In the genomic region with DNA sequence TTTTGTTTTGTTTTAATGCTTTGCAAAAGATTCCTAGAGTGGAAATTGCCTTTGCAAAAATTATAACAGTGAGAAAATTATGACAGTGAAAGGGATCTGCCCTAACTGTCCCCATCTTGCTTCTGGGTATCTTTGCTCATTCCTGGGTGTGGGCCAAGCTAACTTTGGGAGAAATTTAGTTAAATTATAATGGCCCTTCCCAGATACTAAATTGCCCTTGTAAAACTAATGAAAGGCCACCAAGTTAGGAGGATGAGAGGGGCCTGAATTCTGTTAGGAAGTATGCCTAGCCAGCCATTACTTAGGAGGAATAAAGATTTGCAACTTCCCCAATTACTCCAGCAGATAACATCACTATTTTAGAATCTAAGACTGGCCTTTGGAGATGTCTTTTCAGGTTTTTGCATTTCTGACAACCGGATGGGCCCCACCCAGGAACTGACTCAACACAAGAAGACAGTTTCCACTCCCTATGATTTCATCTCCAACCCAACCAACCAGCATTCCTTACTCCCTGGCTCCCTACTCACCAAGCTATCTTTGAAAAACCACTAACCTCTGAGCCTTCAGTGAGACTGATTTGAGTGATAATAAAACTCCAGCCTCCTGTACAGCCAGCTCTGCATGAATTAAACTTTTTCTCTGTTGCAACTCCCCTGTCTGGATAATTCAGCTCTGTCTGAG, we compare ENCODE assay signal across 9 cellular contexts. TPM values are rescaled to one million over a fixed set of nuclear protein-coding genes. Genes with fewer than 3 reads are reported as not detected.
DNase-seq lines count a peak whose midpoint lies in the region; ATAC-seq and TF ChIP-seq lines count a peak whose summit lies in the region.
"Had no signal": no experiment of that assay in that cellular context is flagged by ENCODE, and none has a peak within 500 bp of the region (broad histone marks: within the 10 kb centered on the region; RNA-seq: fewer than 3 reads in every experiment).

No MANE protein-coding gene starts in this region.

- H3K27me3 ChIP-seq in thyroid gland = no peaks in the 10 kb centered on the region

- intact Hi-C loops in thyroid gland (cut with DNase I) = no loop called here

- H3K27ac ChIP-seq in thyroid gland = no peak overlapping the region

- H3K36me3 ChIP-seq in thyroid gland = no peaks in the 10 kb centered on the region

- TF ChIP-seq POLR2A in thyroid gland (IDR thresholded peaks at IDR 0.05) = no peak

- TF ChIP-seq CTCF in AG10803 (conservative IDR thresholded peaks at IDR 0.05; ENCODE audit: low read length) = no peak
- TF ChIP-seq CTCF in thyroid gland (IDR thresholded peaks at IDR 0.05) = no peak

- H3K9me3 ChIP-seq in thyroid gland = no peaks in the 10 kb centered on the region

- peaks cover 5 to 6% of the 10 kb centered on the region in 2 donors for H3K4me1 ChIP-seq in thyroid gland

- ATAC-seq in HG03175 (IDR thresholded peaks at IDR 0.05; ENCODE audit: unreplicated experiment) = no peak
- ATAC-seq in GM18858 (IDR thresholded peaks at IDR 0.05; ENCODE audit: unreplicated experiment) = no peak

- H3K4me3 ChIP-seq in AG10803 (ENCODE audit: low read length) (no peak overlapping the region), thyroid gland (replicated peaks in 1 of 3) (no peak overlapping the region)

- DNase-seq in AG10803 (ENCODE audit: low read depth) (peak; percentile 62), M059J (ENCODE audit: low read depth) (peak; percentile 86), fibroblast of peridontal ligament (ENCODE audit: extremely low read depth) (peak; percentile 45), thyroid gland (no peak), NCI-H526 treated with DMSO at 0.1 percent for 48 hours (lab: John Stamatoyannopoulos, UW) (no peak)
- DNase-seq in activated CD4-positive, alpha-beta T cell treated with anti-CD3 and anti-CD28 coated beads, Interleukin-2, amount 50 U/mL, for 48 hours = peak; percentile 25 to 49
- DNase-seq: small intestine had no signal

- WGBS in thyroid gland, 2 donors = 53 to 69% methylated on average over 1 of the region's 1 CpG

RNA-seq across cellular contexts. Expression of a gene that starts 7.1 kb away (rescaled TPM):
- total RNA-seq in M059J (2014; rRNA removed; shearing (Covaris generic)) = not detected in 2 replicates
- not detected for total RNA-seq in thyroid gland

Comparison
In these comparisons a context has a peak if more than half of its experiments do, and no peak if none do; other contexts are left out.
1. DNase-seq: peak in AG10803 (single experiment), M059J (single experiment), activated CD4-positive, alpha-beta T cell treated with anti-CD3 and anti-CD28 coated beads, Interleukin-2, amount 50 U/mL, for 48 hours (2 of 2) and fibroblast of peridontal ligament (single experiment); none in thyroid gland (0 of 2) and NCI-H526 treated with DMSO at 0.1 percent for 48 hours (single experiment).